1 cellular context compared by ENCODE assay signal in genomic region chr16:69860233-69861231, GRCh38.
TF ChIP-seq lines count a peak whose summit lies in the region.

No MANE protein-coding gene starts in this region.

TF ChIP-seq in HepG2, 621 proteins besides CTCF, POLR2A, EP300 and RAD21 (continued from another document):
- TF ChIP-seq ARID5B (CRISPR knock-in tag; IDR thresholded peaks at IDR 0.05) = peak; percentile 23; the same call in 1 of the 2 replicates
- TF ChIP-seq ELF3 (CRISPR knock-in tag; IDR thresholded peaks at IDR 0.05) = peak; percentile 16; the same call in 1 of the 2 replicates
- 0 out of 2 replicates have a peak, but pooled peaks have one; percentile 19 for TF ChIP-seq ZNF441 (CRISPR knock-in tag; IDR thresholded peaks at IDR 0.05; ENCODE audit: borderline replicate concordance)
- TF ChIP-seq RXRB (CRISPR knock-in tag; IDR thresholded peaks at IDR 0.05; ENCODE audit: borderline replicate concordance) = peak; percentile 17; the same call in 1 of the 2 replicates
- TF ChIP-seq AHR (CRISPR knock-in tag; IDR thresholded peaks at IDR 0.05) = no peak
- TF ChIP-seq GFI1 (CRISPR knock-in tag; IDR thresholded peaks at IDR 0.05; ENCODE audit: borderline replicate concordance) = peak; percentile 55; the same call in 1 of the 2 replicates
- peak; percentile 54; the same call in 1 of the 2 replicates for TF ChIP-seq ZMYM2 (CRISPR knock-in tag; IDR thresholded peaks at IDR 0.05)
- peak; percentile 75 for TF ChIP-seq ZNF121 (CRISPR knock-in tag; IDR thresholded peaks at IDR 0.05)
- TF ChIP-seq NFKB2 (CRISPR knock-in tag; IDR thresholded peaks at IDR 0.05; ENCODE audit: borderline replicate concordance) = no peak
- peak; percentile 94 for TF ChIP-seq ZKSCAN1 (IDR thresholded peaks at IDR 0.05; ENCODE audit: low read length)
- no peak for TF ChIP-seq ZNF639 (CRISPR knock-in tag; conservative IDR thresholded peaks at IDR 0.05)
- TF ChIP-seq HDAC2 (CRISPR knock-in tag; IDR thresholded peaks at IDR 0.05) = peak; percentile 11; the same call in 1 of the 2 replicates
- TF ChIP-seq, protein P1, sequence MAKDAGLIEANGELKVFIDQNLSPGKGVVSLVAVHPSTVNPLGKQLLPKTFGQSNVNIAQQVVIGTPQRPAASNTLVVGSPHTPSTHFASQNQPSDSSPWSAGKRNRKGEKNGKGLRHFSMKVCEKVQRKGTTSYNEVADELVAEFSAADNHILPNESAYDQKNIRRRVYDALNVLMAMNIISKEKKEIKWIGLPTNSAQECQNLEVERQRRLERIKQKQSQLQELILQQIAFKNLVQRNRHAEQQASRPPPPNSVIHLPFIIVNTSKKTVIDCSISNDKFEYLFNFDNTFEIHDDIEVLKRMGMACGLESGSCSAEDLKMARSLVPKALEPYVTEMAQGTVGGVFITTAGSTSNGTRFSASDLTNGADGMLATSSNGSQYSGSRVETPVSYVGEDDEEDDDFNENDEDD (CRISPR knock-in tag; IDR thresholded peaks at IDR 0.05; ENCODE audit: borderline replicate concordance) = 0 out of 2 replicates have a peak, but pooled peaks have one; percentile 13
- no peak for TF ChIP-seq LCORL (IDR thresholded peaks at IDR 0.05)
- peak; percentile 65 for TF ChIP-seq LCORL (CRISPR knock-in tag; IDR thresholded peaks at IDR 0.05)
- no peak for TF ChIP-seq ZNF713 (CRISPR knock-in tag; IDR thresholded peaks at IDR 0.05)
- no peak for TF ChIP-seq EHMT2 (IDR thresholded peaks at IDR 0.05; ENCODE audit: borderline replicate concordance, low read depth, low read length)
- no peak for TF ChIP-seq CCDC6 (CRISPR knock-in tag; IDR thresholded peaks at IDR 0.05)
- no peak for TF ChIP-seq CBX2 (IDR thresholded peaks at IDR 0.05; ENCODE audit: low read depth, low read length)
- no peak for TF ChIP-seq CBX2 (CRISPR knock-in tag; IDR thresholded peaks at IDR 0.05; ENCODE audit: low read depth)
- TF ChIP-seq FOXA3 (CRISPR knock-in tag; IDR thresholded peaks at IDR 0.05) = 0 out of 2 replicates have a peak, but pooled peaks have one; percentile 10
- TF ChIP-seq TEAD3 (CRISPR knock-in tag; optimal IDR thresholded peaks at IDR 0.05; ENCODE audit: borderline replicate concordance) = peak; percentile 50
- no peak for TF ChIP-seq IKZF1 (IDR thresholded peaks at IDR 0.05)
- TF ChIP-seq, protein P2, sequence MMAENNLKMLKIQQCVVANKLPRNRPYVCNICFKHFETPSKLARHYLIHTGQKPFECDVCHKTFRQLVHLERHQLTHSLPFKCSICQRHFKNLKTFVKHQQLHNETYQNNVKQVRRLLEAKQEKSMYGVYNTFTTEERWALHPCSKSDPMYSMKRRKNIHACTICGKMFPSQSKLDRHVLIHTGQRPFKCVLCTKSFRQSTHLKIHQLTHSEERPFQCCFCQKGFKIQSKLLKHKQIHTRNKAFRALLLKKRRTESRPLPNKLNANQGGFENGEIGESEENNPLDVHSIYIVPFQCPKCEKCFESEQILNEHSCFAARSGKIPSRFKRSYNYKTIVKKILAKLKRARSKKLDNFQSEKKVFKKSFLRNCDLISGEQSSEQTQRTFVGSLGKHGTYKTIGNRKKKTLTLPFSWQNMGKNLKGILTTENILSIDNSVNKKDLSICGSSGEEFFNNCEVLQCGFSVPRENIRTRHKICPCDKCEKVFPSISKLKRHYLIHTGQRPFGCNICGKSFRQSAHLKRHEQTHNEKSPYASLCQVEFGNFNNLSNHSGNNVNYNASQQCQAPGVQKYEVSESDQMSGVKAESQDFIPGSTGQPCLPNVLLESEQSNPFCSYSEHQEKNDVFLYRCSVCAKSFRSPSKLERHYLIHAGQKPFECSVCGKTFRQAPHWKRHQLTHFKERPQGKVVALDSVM (CRISPR knock-in tag; IDR thresholded peaks at IDR 0.05) = peak; percentile 69; the same call in 1 of the 2 replicates
- no peak for TF ChIP-seq HIVEP1 (CRISPR knock-in tag; IDR thresholded peaks at IDR 0.05)
